11 cellular contexts compared by ENCODE assay signal in genomic region chr18:5979971-5980457, GRCh38.
DNase-seq lines count a peak whose midpoint lies in the region; ATAC-seq lines count a peak whose summit lies in the region.
"Had no signal": no experiment of that assay in that cellular context is flagged by ENCODE, and none has a peak within 500 bp of the region (broad histone marks: within the 10 kb centered on the region; RNA-seq: fewer than 3 reads in every experiment).

No MANE protein-coding gene starts in this region.

- peak; percentile 62 for ATAC-seq in GM18870 (IDR thresholded peaks at IDR 0.05; ENCODE audit: unreplicated experiment)
- ATAC-seq in GM21576 (IDR thresholded peaks at IDR 0.05; ENCODE audit: unreplicated experiment), result peak; percentile 55
- peak; percentile 43 for ATAC-seq in HG03135 (IDR thresholded peaks at IDR 0.05; ENCODE audit: unreplicated experiment)

- H3K9me3 ChIP-seq in MG63, result no peaks in the 10 kb centered on the region
- H3K9me3 ChIP-seq: right lobe of liver had no signal

- no peaks in the 10 kb centered on the region for H3K36me3 ChIP-seq in MG63
- H3K36me3 ChIP-seq: right lobe of liver had no signal

- H3K27me3 ChIP-seq in MG63, result no peaks in the 10 kb centered on the region
- H3K27me3 ChIP-seq: right lobe of liver had no signal

- DNase-seq in islet precursor cell, result peak; percentile 43
- no peak for DNase-seq in MG63
- no peak for DNase-seq in MV-4-11 (lab: John Stamatoyannopoulos, UW)
- DNase-seq in activated CD4-positive, alpha-beta T cell treated with anti-CD3 and anti-CD28 coated beads for 48 hours, result no peak
- DNase-seq: activated gamma-delta T cell, DMS153, foreskin melanocyte, right lobe of liver had no signal

- no peak overlapping the region for H3K4me3 ChIP-seq in MG63
- H3K4me3 ChIP-seq: right lobe of liver had no signal
